Comparison of ENCODE assay signal across 14 cellular contexts in genomic region chr9:111939322-111939721, GRCh38. TPM values are rescaled to one million over a fixed set of nuclear protein-coding genes. Genes with fewer than 3 reads are reported as not detected.
DNase-seq lines count a peak whose midpoint lies in the region; ATAC-seq and TF ChIP-seq lines count a peak whose summit lies in the region.
"Had no signal": no experiment of that assay in that cellular context is flagged by ENCODE, and none has a peak within 500 bp of the region (broad histone marks: within the 10 kb centered on the region; RNA-seq: fewer than 3 reads in every experiment).

No MANE protein-coding gene starts in this region.

- H3K27me3 Mint-ChIP-seq in CD4-positive, CD25-positive, alpha-beta regulatory T cell = no peaks in the 10 kb centered on the region
- no peaks in the 10 kb centered on the region for H3K27me3 Mint-ChIP-seq in activated T-helper 2 cell treated with anti-CD3 and anti-CD28 coated beads, Interferon-gamma antibody, Interleukin-2, Interleukin-4, amounts not matched to agents 10 μg/mL and 5 μg/mL and 100 μg/mL, durations not matched to agents 14 hours and 24 hours and 36 hours (ENCODE audit: low read depth)
- H3K27me3 Mint-ChIP-seq in naive thymus-derived CD4-positive, alpha-beta T cell = no peaks in the 10 kb centered on the region

- intact Hi-C loops in activated T-helper 2 cell treated with anti-CD3 and anti-CD28 coated beads, Interferon-gamma antibody, Interleukin-2, Interleukin-4, amounts not matched to agents 10 μg/mL and 5 μg/mL and 100 μg/mL, durations not matched to agents 14 hours and 24 hours and 36 hours (cut with micrococcal nuclease) = loop anchor here (2.0 kb wide), 2 partner anchors 15 to 53 kb away; no protein-coding TSS in a partner anchor
- intact Hi-C loops in naive thymus-derived CD4-positive, alpha-beta T cell (cut with micrococcal nuclease) = loop anchor here in 1 of 2 donors (5.0 to 10.0 kb wide), 3 partner anchors 53 to 175 kb away; no protein-coding TSS in a partner anchor

- peaks cover 14 to 48% (median 34%) of the 10 kb centered on the region in 4 donors for H3K4me1 Mint-ChIP-seq in CD4-positive, CD25-positive, alpha-beta regulatory T cell
- peaks cover 24% of the 10 kb centered on the region for H3K4me1 Mint-ChIP-seq in activated T-helper 2 cell treated with anti-CD3 and anti-CD28 coated beads, Interferon-gamma antibody, Interleukin-2, Interleukin-4, amounts not matched to agents 10 μg/mL and 5 μg/mL and 100 μg/mL, durations not matched to agents 14 hours and 24 hours and 36 hours (ENCODE audit: low read depth)
- peaks cover 21 to 40% (median 36%) of the 10 kb centered on the region in 7 donors for H3K4me1 Mint-ChIP-seq in naive thymus-derived CD4-positive, alpha-beta T cell

- POLR2A ChIA-PET in naive thymus-derived CD4-positive, alpha-beta T cell (lab: Charles Lee) = interaction anchor here (4.0 kb wide), 1 partner anchor 13 kb away, joined by 30 read pairs; no protein-coding TSS in a partner anchor

- no peaks in the 10 kb centered on the region for H3K9me3 Mint-ChIP-seq in CD4-positive, CD25-positive, alpha-beta regulatory T cell
- H3K9me3 Mint-ChIP-seq in activated T-helper 2 cell treated with anti-CD3 and anti-CD28 coated beads, Interferon-gamma antibody, Interleukin-2, Interleukin-4, amounts not matched to agents 10 μg/mL and 5 μg/mL and 100 μg/mL, durations not matched to agents 14 hours and 24 hours and 36 hours = no peaks in the 10 kb centered on the region
- H3K9me3 Mint-ChIP-seq in naive thymus-derived CD4-positive, alpha-beta T cell = peaks cover 0 to 9% (median 2%) of the 10 kb centered on the region in 11 donors

- no peak overlapping the region for H3K4me3 ChIP-seq in CD4-positive, CD25-positive, alpha-beta regulatory T cell (ENCODE audit: low read depth, low read length)
- no peak overlapping the region for H3K4me3 ChIP-seq in naive thymus-derived CD4-positive, alpha-beta T cell (ENCODE audit: low read length)
- no peak overlapping the region for H3K4me3 ChIP-seq in foreskin fibroblast (ENCODE audit: low read depth in 1 of 2, low read length in 2 of 2)
- H3K4me3 ChIP-seq: MG63, psoas muscle had no signal

- H3K4me1 ChIP-seq in CD4-positive, CD25-positive, alpha-beta regulatory T cell (ENCODE audit: control insufficient read depth, insufficient read depth, low read length, poor library complexity, severe bottlenecking) = peaks cover 21% of the 10 kb centered on the region
- peaks cover 15 to 19% of the 10 kb centered on the region in 2 donors for H3K4me1 ChIP-seq in naive thymus-derived CD4-positive, alpha-beta T cell (ENCODE audit: control insufficient read depth in 2 of 2, insufficient read depth in 2 of 2, low read length in 2 of 2)

- peak overlapping the region in 3 of 4 donors; percentile 22 to 72 (median 62) for H3K4me3 Mint-ChIP-seq in CD4-positive, CD25-positive, alpha-beta regulatory T cell
- H3K4me3 Mint-ChIP-seq in activated T-helper 2 cell treated with anti-CD3 and anti-CD28 coated beads, Interferon-gamma antibody, Interleukin-2, Interleukin-4, amounts not matched to agents 10 μg/mL and 5 μg/mL and 100 μg/mL, durations not matched to agents 14 hours and 24 hours and 36 hours (ENCODE audit: low read depth) = peak overlapping the region; percentile 1
- H3K4me3 Mint-ChIP-seq in naive thymus-derived CD4-positive, alpha-beta T cell = peak overlapping the region in 8 of 10 donors; percentile 33 to 79 (median 67)

- H3K27me3 ChIP-seq in CD4-positive, CD25-positive, alpha-beta regulatory T cell (ENCODE audit: control insufficient read depth, insufficient read depth, low read length) = no peaks in the 10 kb centered on the region
- H3K27me3 ChIP-seq in naive thymus-derived CD4-positive, alpha-beta T cell (ENCODE audit: control insufficient read depth in 2 of 2, insufficient read depth in 2 of 2, low read length in 2 of 2) = no peaks in the 10 kb centered on the region
- H3K27me3 ChIP-seq: BLaER1 treated with 17β-estradiol and CSF1 and Interleukin-3, amounts not matched to agents 10 nM and 100 nM; MG63 had no signal

- TF ChIP-seq CTCF in foreskin fibroblast (IDR thresholded peaks at IDR 0.05; ENCODE audit: low read depth, low read length) = no peak

- H3K27ac Mint-ChIP-seq in CD4-positive, CD25-positive, alpha-beta regulatory T cell = peak overlapping the region in 2 of 3 donors; percentile 82 to 90
- peak overlapping the region; percentile 62 for H3K27ac Mint-ChIP-seq in activated T-helper 2 cell treated with anti-CD3 and anti-CD28 coated beads, Interferon-gamma antibody, Interleukin-2, Interleukin-4, amounts not matched to agents 10 μg/mL and 5 μg/mL and 100 μg/mL, durations not matched to agents 14 hours and 24 hours and 36 hours
- peak overlapping the region in 7 of 9 donors; percentile 73 to 93 (median 91) for H3K27ac Mint-ChIP-seq in naive thymus-derived CD4-positive, alpha-beta T cell

- no peak for ATAC-seq in CD4-positive, CD25-positive, alpha-beta regulatory T cell (ENCODE audit: low read depth in 2 of 2)
- no peak for ATAC-seq in naive thymus-derived CD4-positive, alpha-beta T cell
- ATAC-seq: left lobe of liver, psoas muscle had no signal

- H3K9me3 ChIP-seq in CD4-positive, CD25-positive, alpha-beta regulatory T cell (ENCODE audit: control insufficient read depth in 2 of 2, low read length in 2 of 2) = no peaks in the 10 kb centered on the region
- no peaks in the 10 kb centered on the region for H3K9me3 ChIP-seq in naive thymus-derived CD4-positive, alpha-beta T cell (ENCODE audit: control insufficient read depth in 2 of 3, low read length in 3 of 3)
- H3K9me3 ChIP-seq: BLaER1 treated with 17β-estradiol and CSF1 and Interleukin-3, amounts not matched to agents 10 nM and 100 nM; MG63; psoas muscle had no signal

- CTCF ChIA-PET in naive thymus-derived CD4-positive, alpha-beta T cell (lab: Charles Lee) = no interaction called here

- peaks cover 13% of the 10 kb centered on the region for H3K36me3 Mint-ChIP-seq in CD4-positive, CD25-positive, alpha-beta regulatory T cell
- peaks cover 31% of the 10 kb centered on the region for H3K36me3 Mint-ChIP-seq in activated T-helper 2 cell treated with anti-CD3 and anti-CD28 coated beads, Interferon-gamma antibody, Interleukin-2, Interleukin-4, amounts not matched to agents 10 μg/mL and 5 μg/mL and 100 μg/mL, durations not matched to agents 14 hours and 24 hours and 36 hours (ENCODE audit: low read depth)
- peaks cover 5 to 37% (median 18%) of the 10 kb centered on the region in 5 donors for H3K36me3 Mint-ChIP-seq in naive thymus-derived CD4-positive, alpha-beta T cell

- no peak for DNase-seq in CD4-positive, CD25-positive, alpha-beta regulatory T cell
- DNase-seq in EL = peak; percentile 28
- DNase-seq in activated T-helper 2 cell treated with anti-CD3 and anti-CD28 coated beads, Interferon-gamma antibody, Interleukin-2, Interleukin-4, amounts not matched to agents 10 μg/mL and 5 μg/mL and 100 μg/mL, durations not matched to agents 14 hours and 24 hours and 36 hours (ENCODE audit: low spot score) = no peak
- no peak for DNase-seq in naive thymus-derived CD4-positive, alpha-beta T cell
- DNase-seq in Kasumi-1 (lab: John Stamatoyannopoulos, UW) = no peak
- no peak for DNase-seq in foreskin fibroblast
- DNase-seq in SIG-M5 treated with dmso at 0.1 percent for 504 hours (lab: John Stamatoyannopoulos, UW; ENCODE audit: unreplicated experiment) = no peak
- DNase-seq: MG63, NCI-H1930, NCI-H524 treated with DMSO at 0.1 percent for 48 hours, OCI-M1, psoas muscle had no signal

- peaks cover 15% of the 10 kb centered on the region for H3K36me3 ChIP-seq in CD4-positive, CD25-positive, alpha-beta regulatory T cell (ENCODE audit: control insufficient read depth, insufficient read depth, low read length)
- peaks cover 0 to 7% (median 0%) of the 10 kb centered on the region in 3 experiments for H3K36me3 ChIP-seq in naive thymus-derived CD4-positive, alpha-beta T cell (ENCODE audit: control insufficient read depth in 2 of 3, insufficient read depth in 3 of 3, low read length in 3 of 3)

- no peak overlapping the region for H3K27ac ChIP-seq in CD4-positive, CD25-positive, alpha-beta regulatory T cell (ENCODE audit: insufficient read depth, low read length, poor library complexity, severe bottlenecking)
- no peak overlapping the region for H3K27ac ChIP-seq in naive thymus-derived CD4-positive, alpha-beta T cell (ENCODE audit: low read depth, low read length)
- H3K27ac ChIP-seq: psoas muscle had no signal

RNA-seq across cellular contexts. Expression of gene UGCG, which starts 42.7 kb away (rescaled TPM):
- total RNA-seq in CD4-positive, CD25-positive, alpha-beta regulatory T cell = 39.6 TPM
- 10 to 100 TPM; 17.1 to 24.2 (median 21.3) TPM for polyA plus RNA-seq in CD4-positive, CD25-positive, alpha-beta regulatory T cell
- 14.4 and 16.6 TPM in 2 replicates for total RNA-seq in activated T-helper 2 cell treated with anti-CD3 and anti-CD28 coated beads, Interferon-gamma antibody, Interleukin-2, Interleukin-4, amounts not matched to agents 10 μg/mL and 5 μg/mL and 100 μg/mL, durations not matched to agents 14 hours and 24 hours and 36 hours
- total RNA-seq in naive thymus-derived CD4-positive, alpha-beta T cell = 10 to 100 TPM; 21.1 to 40.9 (median 24.5) TPM
- polyA plus RNA-seq in naive thymus-derived CD4-positive, alpha-beta T cell = 10 to 100 TPM in 1 of 2 donors, 1 to 10 TPM in 1; 10.0 to 13.8 TPM

Comparison
In these comparisons a context has a peak if more than half of its experiments do, and no peak if none do; other contexts are left out.
1. H3K4me3 Mint-ChIP-seq: peak in every context shown above with its lines; median percentile 67 in naive thymus-derived CD4-positive, alpha-beta T cell; 62 in CD4-positive, CD25-positive, alpha-beta regulatory T cell; 1 in activated T-helper 2 cell treated with anti-CD3 and anti-CD28 coated beads, Interferon-gamma antibody, Interleukin-2, Interleukin-4, amounts not matched to agents 10 μg/mL and 5 μg/mL and 100 μg/mL, durations not matched to agents 14 hours and 24 hours and 36 hours.